9 cellular contexts compared by ENCODE assay signal in the genomic region with DNA sequence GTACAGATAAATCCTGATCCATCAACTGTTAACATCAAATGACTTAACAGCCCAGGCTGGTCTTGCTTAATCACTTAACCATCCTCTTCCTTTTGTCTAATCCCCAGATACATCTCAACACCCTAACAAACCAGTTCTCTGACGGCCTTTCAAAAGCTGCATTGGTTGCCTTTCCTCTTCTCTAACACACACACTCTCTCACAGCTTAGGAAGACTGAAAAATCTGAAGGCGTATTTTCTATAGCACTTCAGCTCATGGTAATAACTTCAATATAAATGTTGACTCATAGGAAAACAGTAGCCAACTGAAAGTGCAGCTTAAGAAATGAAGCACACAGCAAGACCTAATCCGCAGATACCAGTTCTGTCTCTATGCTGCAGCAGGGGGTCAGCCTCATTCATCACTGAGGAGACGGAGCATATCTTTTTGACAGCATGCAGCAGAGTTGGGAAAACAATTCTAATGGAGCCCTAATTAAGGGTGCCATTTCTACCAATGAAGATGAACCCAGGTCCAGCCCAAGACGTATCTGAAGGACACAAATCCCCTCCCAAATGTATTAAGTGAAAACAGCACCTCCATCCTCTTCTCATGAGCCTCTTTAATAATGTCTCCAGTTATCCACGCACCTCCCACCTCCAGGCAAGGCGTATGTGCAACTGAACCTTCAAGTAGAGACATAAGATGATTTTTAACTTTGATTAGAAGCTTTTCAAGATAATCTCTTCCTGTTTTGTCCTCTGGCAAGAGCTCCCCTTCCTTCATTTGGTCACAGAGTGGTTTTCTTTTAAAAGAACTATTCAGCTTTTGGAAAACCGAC.
DNase-seq lines count a peak whose midpoint lies in the region; ATAC-seq and TF ChIP-seq lines count a peak whose summit lies in the region.
"Had no signal": no experiment of that assay in that cellular context is flagged by ENCODE, and none has a peak within 500 bp of the region (broad histone marks: within the 10 kb centered on the region; RNA-seq: fewer than 3 reads in every experiment).

No MANE protein-coding gene starts in this region.

- H2BK5ac ChIP-seq in mesenchymal stem cell (ENCODE audit: low read depth, low read length, poor library complexity, severe bottlenecking), result no peak overlapping the region

- H3F3A ChIP-seq in SU-DHL-6 (ENCODE audit: insufficient read depth), result no peaks in the 10 kb centered on the region

- WGBS in mesenchymal stem cell, result 53% methylated on average over 5 of the region's 8 CpGs
- WGBS in heart left ventricle, 4 donors, result 41 to 54% (median 44%) methylated on average over 8 of the region's 8 CpGs

- BruUV-seq in OCI-LY7 (replicated peaks; lab: Mats Ljungman, UMichigan), result no TSS peak

- no peak overlapping the region for H3K9ac ChIP-seq in SU-DHL-6 (ENCODE audit: low read length)
- H3K9ac ChIP-seq in mesenchymal stem cell (ENCODE audit: low read length), result peak overlapping the region; percentile 72

- no peak overlapping the region for H3K18ac ChIP-seq in mesenchymal stem cell (ENCODE audit: low read depth in 1 of 2, low read length in 2 of 2)

- 0 out of 2 replicates have a peak, but pooled peaks cover under 1% of the 10 kb centered on the region for H3K9me3 ChIP-seq in SU-DHL-6 (ENCODE audit: insufficient read depth, low read length)
- H3K9me3 ChIP-seq in mesenchymal stem cell (ENCODE audit: control insufficient read depth, low read length), result peaks cover 4% of the 10 kb centered on the region
- no peaks in the 10 kb centered on the region for H3K9me3 ChIP-seq in OCI-LY7 (ENCODE audit: low read length)
- peaks cover 0 to 3% (median 0%) of the 10 kb centered on the region in 12 donors for H3K9me3 ChIP-seq in heart left ventricle

- no peaks in the 10 kb centered on the region for H3K79me1 ChIP-seq in mesenchymal stem cell (replicated peaks; ENCODE audit: low read length, poor library complexity, severe bottlenecking)

- no peak for TF ChIP-seq POLR2A in heart left ventricle (IDR thresholded peaks at IDR 0.05)

- H3K23ac ChIP-seq in mesenchymal stem cell (ENCODE audit: low read length in 2 of 2), result no peak overlapping the region

- H3K4me3 ChIP-seq in SU-DHL-6 (ENCODE audit: insufficient read depth, low read length, poor library complexity, severe bottlenecking) (no peak overlapping the region), mesenchymal stem cell (ENCODE audit: insufficient read depth in 1 of 2, low read depth in 1 of 2, low read length in 2 of 2) (peak overlapping the region in 1 of 2 experiments; percentile 24), OCI-LY7 (ENCODE audit: low read depth, low read length, poor library complexity, severe bottlenecking) (no peak overlapping the region), heart left ventricle (no peak overlapping the region)

- CTCF ChIA-PET in OCI-LY7 (lab: Charles Lee; ENCODE audit: unreplicated experiment), result no interaction called here

- no peak overlapping the region for H2AK5ac ChIP-seq in mesenchymal stem cell (ENCODE audit: low read length, severe bottlenecking)

- H3K4me2 ChIP-seq in SU-DHL-6 (ENCODE audit: low read depth, low read length, poor library complexity, severe bottlenecking) (no peak overlapping the region), mesenchymal stem cell (ENCODE audit: low read length, poor library complexity, severe bottlenecking) (no peak overlapping the region), OCI-LY7 (ENCODE audit: low read length) (no peak overlapping the region)

- H2AFZ ChIP-seq in SU-DHL-6 (ENCODE audit: low read depth, low read length, severe bottlenecking) (peak overlapping the region; percentile 13), mesenchymal stem cell (ENCODE audit: low read depth, low read length) (no peak overlapping the region), OCI-LY7 (ENCODE audit: low read length) (no peak overlapping the region)

- H3K79me2 ChIP-seq in SU-DHL-6 (ENCODE audit: insufficient read depth, low read length), result no peaks in the 10 kb centered on the region
- no peaks in the 10 kb centered on the region for H3K79me2 ChIP-seq in OCI-LY7 (ENCODE audit: insufficient read depth, low read depth, low read length)

- H3K36me3 ChIP-seq in SU-DHL-6 (ENCODE audit: low read length), result no peaks in the 10 kb centered on the region
- no peaks in the 10 kb centered on the region for H3K36me3 ChIP-seq in mesenchymal stem cell (ENCODE audit: control insufficient read depth in 1 of 2, insufficient read depth in 2 of 2, low read depth in 1 of 2, low read length in 2 of 2)
- H3K36me3 ChIP-seq in OCI-LY7 (ENCODE audit: insufficient read depth, low read length), result no peaks in the 10 kb centered on the region
- no peaks in the 10 kb centered on the region for H3K36me3 ChIP-seq in heart left ventricle

- POLR2A ChIA-PET in OCI-LY7 (lab: Charles Lee), result interaction anchor here (0.5 to 1.8 kb wide), 3 partner anchors 19 to 317 kb away, joined by 3 to 5 read pairs (median 5); no protein-coding TSS in a partner anchor

- TF ChIP-seq CTCF in SU-DHL-6 (IDR thresholded peaks at IDR 0.05; ENCODE audit: insufficient read depth, low read length, poor library complexity, severe bottlenecking) (no peak), OCI-LY7 (conservative IDR thresholded peaks at IDR 0.05; ENCODE audit: low read length) (no peak), heart left ventricle (IDR thresholded peaks at IDR 0.05) (no peak)

- no peak overlapping the region for H2BK120ac ChIP-seq in mesenchymal stem cell (ENCODE audit: low read depth, low read length)

- H3K27me3 ChIP-seq in SU-DHL-6 (ENCODE audit: low read length) (no peaks in the 10 kb centered on the region), mesenchymal stem cell (ENCODE audit: control insufficient read depth in 1 of 2, insufficient read depth in 1 of 2, low read length in 2 of 2) (peaks cover 0 to 10% of the 10 kb centered on the region in 2 experiments), heart left ventricle (peaks cover 0 to 58% (median 14%) of the 10 kb centered on the region in 9 donors)

- H4K8ac ChIP-seq in mesenchymal stem cell (ENCODE audit: low read length), result no peak overlapping the region

- no peak overlapping the region for H4K91ac ChIP-seq in mesenchymal stem cell (ENCODE audit: low read length)

- H4K20me1 ChIP-seq in SU-DHL-6 (ENCODE audit: low read depth, low read length) (no peaks in the 10 kb centered on the region), OCI-LY7 (ENCODE audit: insufficient read depth, low read length) (no peaks in the 10 kb centered on the region)

- H3K4ac ChIP-seq in mesenchymal stem cell (ENCODE audit: low read depth in 1 of 2, low read length in 2 of 2), result no peak overlapping the region

- DNase-seq in mesenchymal stem cell, result no peak
- DNase-seq in OCI-LY7 (ENCODE audit: low spot score), result no peak
- DNase-seq in DMS114 treated with DMSO at 0.1 percent for 48 hours (lab: John Stamatoyannopoulos, UW; ENCODE audit: unreplicated experiment), result no peak
- no peak for DNase-seq in heart left ventricle
- DNase-seq in ureter (ENCODE audit: low spot score), result no peak
- DNase-seq: activated CD4-positive, CD25-positive, alpha-beta regulatory T cell had no signal

- intact Hi-C loops in OCI-LY7 (cut with micrococcal nuclease; ENCODE audit: unreplicated experiment) (no loop called here), heart left ventricle (cut with DNase I) (no loop called here)

- H3K27ac ChIP-seq in SU-DHL-6 (ENCODE audit: low read depth, low read length), result no peak overlapping the region
- H3K27ac ChIP-seq in mesenchymal stem cell (ENCODE audit: low read length, poor library complexity, severe bottlenecking), result no peak overlapping the region
- H3K27ac ChIP-seq in OCI-LY7 (ENCODE audit: low read depth, low read length, poor library complexity, severe bottlenecking), result no peak overlapping the region
- H3K27ac ChIP-seq in heart left ventricle, result no peak overlapping the region

- H2BK12ac ChIP-seq in mesenchymal stem cell (ENCODE audit: low read length in 2 of 2), result no peak overlapping the region

- H2BK15ac ChIP-seq in mesenchymal stem cell (ENCODE audit: low read depth, poor library complexity, severe bottlenecking), result no peak overlapping the region

- no peaks in the 10 kb centered on the region for H3K9me2 ChIP-seq in SU-DHL-6 (replicated peaks; ENCODE audit: insufficient read depth, low read length)
- H3K9me2 ChIP-seq in OCI-LY7 (ENCODE audit: insufficient read depth, low read length), result no peaks in the 10 kb centered on the region

- peak; percentile 20 for ATAC-seq in GM19395 (IDR thresholded peaks at IDR 0.05; ENCODE audit: unreplicated experiment)
- ATAC-seq in HG02938 (IDR thresholded peaks at IDR 0.05; ENCODE audit: unreplicated experiment), result peak; percentile 39
- no peak for ATAC-seq in heart left ventricle

- H3K14ac ChIP-seq in mesenchymal stem cell (ENCODE audit: low read length in 2 of 2), result no peak overlapping the region

- H3K4me1 ChIP-seq in mesenchymal stem cell (ENCODE audit: control insufficient read depth, insufficient read depth, low read depth, low read length), result no peaks in the 10 kb centered on the region
- no peaks in the 10 kb centered on the region for H3K4me1 ChIP-seq in OCI-LY7 (ENCODE audit: insufficient read depth, low read length, poor library complexity, severe bottlenecking)
- no peaks in the 10 kb centered on the region for H3K4me1 ChIP-seq in heart left ventricle

Comparison
In these comparisons a context has a peak if more than half of its experiments do, and no peak if none do; other contexts are left out.
1. ATAC-seq: peak in GM19395 (single experiment) and HG02938 (single experiment); none in heart left ventricle (0 of 4).